21 cellular contexts compared by ENCODE assay signal in the genomic region with DNA sequence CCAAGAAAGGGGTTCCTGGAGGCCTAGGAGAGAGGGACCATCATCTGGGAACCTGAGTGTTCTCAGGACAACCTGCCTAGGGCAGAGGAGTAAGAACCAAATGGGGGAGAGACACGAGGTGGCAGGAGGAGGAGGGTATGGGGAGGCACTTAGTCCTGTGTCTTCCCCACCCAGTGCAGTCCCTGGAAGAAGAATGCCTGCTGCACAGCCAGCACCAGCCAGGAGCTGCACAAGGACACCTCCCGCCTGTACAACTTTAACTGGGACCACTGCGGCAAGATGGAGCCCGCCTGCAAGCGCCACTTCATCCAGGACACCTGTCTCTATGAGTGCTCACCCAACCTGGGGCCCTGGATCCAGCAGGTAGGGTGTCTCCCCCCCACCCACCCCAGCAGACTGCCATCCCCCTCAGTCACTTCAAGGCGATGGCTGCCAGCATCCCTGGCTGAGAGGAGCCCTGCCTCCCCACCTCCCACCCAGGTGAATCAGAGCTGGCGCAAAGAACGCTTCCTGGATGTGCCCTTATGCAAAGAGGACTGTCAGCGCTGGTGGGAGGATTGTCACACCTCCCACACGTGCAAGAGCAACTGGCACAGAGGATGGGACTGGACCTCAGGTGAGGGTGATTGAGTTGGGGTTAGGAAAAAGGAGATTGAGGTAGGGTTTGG. TPM values are rescaled to one million over a fixed set of nuclear protein-coding genes. Genes with fewer than 3 reads are reported as not detected.
DNase-seq lines count a peak whose midpoint lies in the region; ATAC-seq and TF ChIP-seq lines count a peak whose summit lies in the region.
"Had no signal": no experiment of that assay in that cellular context is flagged by ENCODE, and none has a peak within 500 bp of the region (broad histone marks: within the 10 kb centered on the region; RNA-seq: fewer than 3 reads in every experiment).

No MANE protein-coding gene starts in this region.

- peaks cover 3% of the 10 kb centered on the region; the same call in 1 of the 2 replicates for H3K4me1 ChIP-seq in HEK293 (ENCODE audit: control insufficient read depth, insufficient read depth, low read length)

- CTCF ChIA-PET in activated naive CD4-positive, alpha-beta T cell treated with anti-CD3 and anti-CD28 coated beads, Interleukin-2, amount 10 ng/mL, durations not matched to agents 7 days and 5 days (lab: Charles Lee), result no interaction called here
- CTCF ChIA-PET in HEK293 (lab: Yijun Ruan, JAX), result interaction anchor here (0.6 to 1.0 kb wide), 2 partner anchors 77 to 193 kb away, joined by 3 read pairs; no protein-coding TSS in a partner anchor

- peaks cover 36% of the 10 kb centered on the region for H3K27me3 Mint-ChIP-seq in activated naive CD4-positive, alpha-beta T cell treated with anti-CD3 and anti-CD28 coated beads, Interleukin-2, amount 10 ng/mL, durations not matched to agents 7 days and 5 days
- no peaks in the 10 kb centered on the region for H3K27me3 Mint-ChIP-seq in stimulated activated memory B cell treated with anti-CD40 and anti-IgM and Interleukin-4, amounts not matched to agents 10 μg/mL and 1 μg/mL and 100 μg/mL, for 72 hours

- no peak overlapping the region for H3K27ac ChIP-seq in HEK293 (ENCODE audit: extremely low read depth, low read depth, low read length)
- H3K27ac ChIP-seq: SJCRH30, uterus had no signal

- TF ChIP-seq CTCF in HEK293 (tag by site-specific recombination; IDR thresholded peaks at IDR 0.05), result no peak

- intact Hi-C loops in head of caudate nucleus (cut with DNase I), result loop anchor here (5.0 to 10.0 kb wide), 2 partner anchors 109 to 194 kb away; a partner anchor contains a TSS

- no peaks in the 10 kb centered on the region for H3K9me3 ChIP-seq in HEK293 (ENCODE audit: control insufficient read depth, insufficient read depth, low read depth, low read length)
- H3K9me3 ChIP-seq: gastroesophageal sphincter, SJCRH30, uterus had no signal

- peaks cover 0 to 4% of the 10 kb centered on the region in 2 experiments; a peak in 1 of 3 replicates for H3K36me3 ChIP-seq in HEK293 (ENCODE audit: control insufficient read depth in 2 of 2, insufficient read depth in 1 of 2, low read length in 2 of 2)
- H3K36me3 ChIP-seq: gastroesophageal sphincter, SJCRH30, uterus had no signal

- POLR2A ChIA-PET in HEK293 (lab: Yijun Ruan, JAX), result no interaction called here

- peak overlapping the region; percentile 68 for H3K27ac Mint-ChIP-seq in activated naive CD4-positive, alpha-beta T cell treated with anti-CD3 and anti-CD28 coated beads, Interleukin-2, amount 10 ng/mL, durations not matched to agents 7 days and 5 days
- no peak overlapping the region for H3K27ac Mint-ChIP-seq in activated naive CD4-positive, alpha-beta T cell treated with anti-CD3 and anti-CD28 coated beads, Interleukin-2, amount 50 U/mL, for 72 hours
- peak overlapping the region; percentile 98 for H3K27ac Mint-ChIP-seq in stimulated activated memory B cell treated with anti-CD40 and anti-IgM and Interleukin-4, amounts not matched to agents 10 μg/mL and 1 μg/mL and 100 μg/mL, for 72 hours
- H3K27ac Mint-ChIP-seq: nephron progenitor cell had no signal

- no peak overlapping the region for H3K4me3 Mint-ChIP-seq in activated naive CD4-positive, alpha-beta T cell treated with anti-CD3 and anti-CD28 coated beads, Interleukin-2, amount 10 ng/mL, durations not matched to agents 7 days and 5 days
- peak overlapping the region; percentile 59 for H3K4me3 Mint-ChIP-seq in stimulated activated memory B cell treated with anti-CD40 and anti-IgM and Interleukin-4, amounts not matched to agents 10 μg/mL and 1 μg/mL and 100 μg/mL, for 72 hours
- H3K4me3 Mint-ChIP-seq: nephron progenitor cell had no signal

- no peak for ATAC-seq in activated naive CD4-positive, alpha-beta T cell treated with anti-CD3 and anti-CD28 coated beads, Interleukin-2, amount 50 U/mL, for 72 hours
- no peak for ATAC-seq in stimulated activated memory B cell treated with anti-CD40 and anti-IgM and Interleukin-4, amounts not matched to agents 10 μg/mL and 1 μg/mL and 100 μg/mL, for 72 hours
- no peak for ATAC-seq in HG02885 (IDR thresholded peaks at IDR 0.05; ENCODE audit: poor library complexity, unreplicated experiment)
- ATAC-seq: gastroesophageal sphincter had no signal

- no peak for DNase-seq in activated naive CD4-positive, alpha-beta T cell treated with anti-CD3 and anti-CD28 coated beads, Interleukin-2, amount 10 ng/mL, durations not matched to agents 7 days and 5 days
- no peak for DNase-seq in activated naive CD4-positive, alpha-beta T cell treated with anti-CD3 and anti-CD28 coated beads, Interleukin-2, amount 50 U/mL, for 72 hours (ENCODE audit: low spot score in 2 of 2)
- DNase-seq in head of caudate nucleus, result peak in 30 of 42 donors; percentile 9 to 86 (median 63)
- no peak for DNase-seq in NCI-H345 treated with DMSO at 0.1 percent for 48 hours (lab: John Stamatoyannopoulos, UW; ENCODE audit: unreplicated experiment)
- no peak for DNase-seq in AG08396 (ENCODE audit: low spot score)
- DNase-seq: activated CD4-positive, CD25-positive, alpha-beta regulatory T cell; COR-L47; NCI-H2029 treated with DMSO at 0.1 percent for 48 hours; NCI-H510A; nephron progenitor cell; SJCRH30; stimulated activated naive CD4-positive, alpha-beta T cell treated with Interleukin-2 at 50 U/mL for 16 hours; uterus had no signal

- H3K4me1 Mint-ChIP-seq in activated naive CD4-positive, alpha-beta T cell treated with anti-CD3 and anti-CD28 coated beads, Interleukin-2, amount 10 ng/mL, durations not matched to agents 7 days and 5 days, result peaks cover 27% of the 10 kb centered on the region
- H3K4me1 Mint-ChIP-seq in stimulated activated memory B cell treated with anti-CD40 and anti-IgM and Interleukin-4, amounts not matched to agents 10 μg/mL and 1 μg/mL and 100 μg/mL, for 72 hours, result peaks cover 70% of the 10 kb centered on the region

- no peaks in the 10 kb centered on the region for H3K36me3 Mint-ChIP-seq in activated naive CD4-positive, alpha-beta T cell treated with anti-CD3 and anti-CD28 coated beads, Interleukin-2, amount 10 ng/mL, durations not matched to agents 7 days and 5 days
- peaks cover 5% of the 10 kb centered on the region in 2 donors for H3K36me3 Mint-ChIP-seq in activated naive CD4-positive, alpha-beta T cell treated with anti-CD3 and anti-CD28 coated beads, Interleukin-2, amount 50 U/mL, for 72 hours
- H3K36me3 Mint-ChIP-seq in stimulated activated memory B cell treated with anti-CD40 and anti-IgM and Interleukin-4, amounts not matched to agents 10 μg/mL and 1 μg/mL and 100 μg/mL, for 72 hours, result no peaks in the 10 kb centered on the region

- H3K9me3 Mint-ChIP-seq in activated naive CD4-positive, alpha-beta T cell treated with anti-CD3 and anti-CD28 coated beads, Interleukin-2, amount 10 ng/mL, durations not matched to agents 7 days and 5 days, result no peaks in the 10 kb centered on the region
- H3K9me3 Mint-ChIP-seq in activated naive CD4-positive, alpha-beta T cell treated with anti-CD3 and anti-CD28 coated beads, Interleukin-2, amount 50 U/mL, for 72 hours, result no peaks in the 10 kb centered on the region
- H3K9me3 Mint-ChIP-seq in stimulated activated memory B cell treated with anti-CD40 and anti-IgM and Interleukin-4, amounts not matched to agents 10 μg/mL and 1 μg/mL and 100 μg/mL, for 72 hours, result no peaks in the 10 kb centered on the region
- H3K9me3 Mint-ChIP-seq: nephron progenitor cell had no signal

- no peak overlapping the region for H3K4me3 ChIP-seq in HEK293 (ENCODE audit: low read depth, low read length)
- H3K4me3 ChIP-seq: gastroesophageal sphincter, SJCRH30, uterus had no signal

TF ChIP-seq in HEK293, 187 proteins besides CTCF, POLR2A, EP300 and RAD21:
- TF ChIP-seq ZNF404 (tag by site-specific recombination; IDR thresholded peaks at IDR 0.05) (no peak), ZNF830 (tag by site-specific recombination; IDR thresholded peaks at IDR 0.05; ENCODE audit: low read depth) (no peak), ZFHX2 (tag by site-specific recombination; conservative IDR thresholded peaks at IDR 0.05) (peak; percentile 23; the same call in 1 of the 2 replicates), ZNF133 (tag by site-specific recombination; IDR thresholded peaks at IDR 0.05) (no peak), ZNF138 (tag by site-specific recombination; IDR thresholded peaks at IDR 0.05; ENCODE audit: borderline replicate concordance) (no peak), ZNF248 (tag by site-specific recombination; IDR thresholded peaks at IDR 0.05) (no peak), EGR2 (tag by site-specific recombination; IDR thresholded peaks at IDR 0.05; ENCODE audit: low read depth) (0 out of 2 replicates have a peak, but pooled peaks have one; percentile 18), ZNF155 (tag by site-specific recombination; IDR thresholded peaks at IDR 0.05) (no peak)
- TF ChIP-seq, protein P1, sequence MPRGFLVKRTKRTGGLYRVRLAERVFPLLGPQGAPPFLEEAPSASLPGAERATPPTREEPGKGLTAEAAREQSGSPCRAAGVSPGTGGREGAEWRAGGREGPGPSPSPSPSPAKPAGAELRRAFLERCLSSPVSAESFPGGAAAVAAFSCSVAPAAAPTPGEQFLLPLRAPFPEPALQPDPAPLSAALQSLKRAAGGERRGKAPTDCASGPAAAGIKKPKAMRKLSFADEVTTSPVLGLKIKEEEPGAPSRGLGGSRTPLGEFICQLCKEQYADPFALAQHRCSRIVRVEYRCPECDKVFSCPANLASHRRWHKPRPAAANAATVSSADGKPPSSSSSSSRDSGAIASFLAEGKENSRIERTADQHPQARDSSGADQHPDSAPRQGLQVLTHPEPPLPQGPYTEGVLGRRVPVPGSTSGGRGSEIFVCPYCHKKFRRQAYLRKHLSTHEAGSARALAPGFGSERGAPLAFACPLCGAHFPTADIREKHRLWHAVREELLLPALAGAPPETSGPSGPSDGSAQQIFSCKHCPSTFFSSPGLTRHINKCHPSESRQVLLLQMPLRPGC (tag by site-specific recombination; IDR thresholded peaks at IDR 0.05), result no peak
TF ChIP-seq in HEK293: peak in this region for 2.

RNA-seq across cellular contexts. Expression of a gene that starts 3.7 kb away (rescaled TPM):
- total RNA-seq in activated naive CD4-positive, alpha-beta T cell treated with anti-CD3 and anti-CD28 coated beads, Interleukin-2, amount 50 U/mL, for 72 hours, result 100 to 1,000 TPM in 1 of 2 donors, 10 to 100 TPM in 1; 97.0 to 132 TPM

RNA-seq across cellular contexts. Expression of a gene that starts 4.2 kb away (rescaled TPM):
- total RNA-seq in activated naive CD4-positive, alpha-beta T cell treated with anti-CD3 and anti-CD28 coated beads, Interleukin-2, amount 50 U/mL, for 72 hours, result not detected
- total RNA-seq: epithelial cell of proximal tubule; lung microvascular endothelial cell; pulmonary artery endothelial cell; SJCRH30; T-helper 2 cell treated with Interferon-gamma antibody and Interleukin-4, amounts not matched to agents 100 ng/mL and 5 ng/mL, for 36 hours had no signal

RNA-seq across cellular contexts. Expression of a gene that starts 23.1 kb away (rescaled TPM):
- not detected for total RNA-seq in activated naive CD4-positive, alpha-beta T cell treated with anti-CD3 and anti-CD28 coated beads, Interleukin-2, amount 50 U/mL, for 72 hours
- total RNA-seq: epithelial cell of proximal tubule; lung microvascular endothelial cell; pulmonary artery endothelial cell; SJCRH30; T-helper 2 cell treated with Interferon-gamma antibody and Interleukin-4, amounts not matched to agents 100 ng/mL and 5 ng/mL, for 36 hours; uterus had no signal

RNA-seq across cellular contexts. Expression of a gene that starts 28.9 kb away (rescaled TPM):
- not detected for total RNA-seq in activated naive CD4-positive, alpha-beta T cell treated with anti-CD3 and anti-CD28 coated beads, Interleukin-2, amount 50 U/mL, for 72 hours
- total RNA-seq: lung microvascular endothelial cell; pulmonary artery endothelial cell; T-helper 2 cell treated with Interferon-gamma antibody and Interleukin-4, amounts not matched to agents 100 ng/mL and 5 ng/mL, for 36 hours had no signal

Comparison
In these comparisons a context has a peak if more than half of its experiments do, and no peak if none do; other contexts are left out.
1. H3K27ac Mint-ChIP-seq: peak in activated naive CD4-positive, alpha-beta T cell treated with anti-CD3 and anti-CD28 coated beads, Interleukin-2, amount 10 ng/mL, durations not matched to agents 7 days and 5 days (single experiment) and stimulated activated memory B cell treated with anti-CD40 and anti-IgM and Interleukin-4, amounts not matched to agents 10 μg/mL and 1 μg/mL and 100 μg/mL, for 72 hours (single experiment); none in activated naive CD4-positive, alpha-beta T cell treated with anti-CD3 and anti-CD28 coated beads, Interleukin-2, amount 50 U/mL, for 72 hours (0 of 2).
2. DNase-seq: peak in head of caudate nucleus (30 of 42); none in activated naive CD4-positive, alpha-beta T cell treated with anti-CD3 and anti-CD28 coated beads, Interleukin-2, amount 10 ng/mL, durations not matched to agents 7 days and 5 days (single experiment), activated naive CD4-positive, alpha-beta T cell treated with anti-CD3 and anti-CD28 coated beads, Interleukin-2, amount 50 U/mL, for 72 hours (0 of 2), NCI-H345 treated with DMSO at 0.1 percent for 48 hours (single experiment) and AG08396 (single experiment).